In genomic region chr16:85306071-85306792, GRCh38 we compare ENCODE assay signal across 8 cellular contexts.
A peak's percentile ranks its signal among the peaks of the same experiment; 100 is the strongest.
DNase-seq lines count a peak whose midpoint lies in the region; ATAC-seq, FAIRE-seq and TF ChIP-seq lines count a peak whose summit lies in the region.

No MANE protein-coding gene starts in this region.

- no peak for TF ChIP-seq CTCF in heart right ventricle (IDR thresholded peaks at IDR 0.05)

- peak overlapping the region; percentile 76 to 89 for H3K27ac Mint-ChIP-seq in activated naive CD4-positive, alpha-beta T cell treated with anti-CD3 and anti-CD28 coated beads, Interleukin-2, amount 50 U/mL, for 72 hours

- peak; percentile 85 for FAIRE-seq in GM12891 (lab: Jason Lieb, UNC)

- DNase-seq in GM12891 (ENCODE audit: insufficient read length, low spot score) (peak; percentile 77), SKM-1 (lab: John Stamatoyannopoulos, UW; ENCODE audit: unreplicated experiment) (peak; percentile 63), heart right ventricle (peak; percentile 79 to 87)
- DNase-seq in activated naive CD4-positive, alpha-beta T cell treated with anti-CD3 and anti-CD28 coated beads, Interleukin-2, amount 50 U/mL, for 72 hours (ENCODE audit: low spot score in 2 of 2), result peak; percentile 77 to 85
- DNase-seq in stimulated activated CD4-positive, alpha-beta T cell treated with anti-CD3 and anti-CD28 coated beads, Interleukin-12 subunit alpha, Interleukin-12 subunit beta, amount 100 ng/mL, for 24 hours (ENCODE audit: low read depth in 2 of 2), result peak; percentile 58 to 82

- H3K4me1 ChIP-seq in heart right ventricle, result peaks cover 12 to 83% (median 73%) of the 10 kb centered on the region in 9 donors

- H3K36me3 ChIP-seq in heart right ventricle, result no peaks in the 10 kb centered on the region

- H3K27me3 ChIP-seq in heart right ventricle, result peaks cover 0 to 6% (median 0%) of the 10 kb centered on the region in 7 donors

- intact Hi-C loops in heart right ventricle (cut with DNase I), result loop anchor here in 3 of 10 donors (5.0 to 10.0 kb wide), 3 partner anchors 306 to 409 kb away; partner anchors contain the start of gene GSE1 (in 3 of the 3)

- ATAC-seq in HG03066 (IDR thresholded peaks at IDR 0.05; ENCODE audit: low read depth, unreplicated experiment), result peak; percentile 55
- ATAC-seq in activated naive CD4-positive, alpha-beta T cell treated with anti-CD3 and anti-CD28 coated beads, Interleukin-2, amount 50 U/mL, for 72 hours, result peak; percentile 90 to 91
- peak; percentile 15 to 85 (median 64) for ATAC-seq in heart right ventricle
- no peak for ATAC-seq in HG03457 (IDR thresholded peaks at IDR 0.05; ENCODE audit: unreplicated experiment)
- no peak for ATAC-seq in HG02642 (IDR thresholded peaks at IDR 0.05; ENCODE audit: poor library complexity, unreplicated experiment)

- no peak for TF ChIP-seq POLR2A in GM12891 (IDR thresholded peaks at IDR 0.05; ENCODE audit: low read depth, low read length)

- no peak overlapping the region for H3K4me3 ChIP-seq in heart right ventricle

- WGBS in heart right ventricle, 2 donors, result 47 to 53% methylated on average over 12 of the region's 12 CpGs

- no peaks in the 10 kb centered on the region for H3K9me3 Mint-ChIP-seq in activated naive CD4-positive, alpha-beta T cell treated with anti-CD3 and anti-CD28 coated beads, Interleukin-2, amount 50 U/mL, for 72 hours

- peak overlapping the region in 8 of 10 donors; percentile 16 to 66 (median 42) for H3K27ac ChIP-seq in heart right ventricle

- H3K9me3 ChIP-seq in heart right ventricle, result no peaks in the 10 kb centered on the region

- no peaks in the 10 kb centered on the region for H3K36me3 Mint-ChIP-seq in activated naive CD4-positive, alpha-beta T cell treated with anti-CD3 and anti-CD28 coated beads, Interleukin-2, amount 50 U/mL, for 72 hours

TF ChIP-seq in GM12891, 5 proteins besides CTCF, POLR2A, EP300 and RAD21:
- no peak for TF ChIP-seq TAF1 (IDR thresholded peaks at IDR 0.05; ENCODE audit: low read depth, low read length)
- peak; percentile 65; the same call in 1 of the 2 replicates for TF ChIP-seq SPI1 (IDR thresholded peaks at IDR 0.05; ENCODE audit: low read depth, low read length)

Comparison
In these comparisons a context has a peak if more than half of its experiments do, and no peak if none do; other contexts are left out.
1. ATAC-seq: peak in HG03066 (single experiment), activated naive CD4-positive, alpha-beta T cell treated with anti-CD3 and anti-CD28 coated beads, Interleukin-2, amount 50 U/mL, for 72 hours (2 of 2) and heart right ventricle (8 of 8); none in HG03457 (single experiment) and HG02642 (single experiment).
2. Peak in every context shown above with its lines, with median percentiles within 50 percentile points of each other: DNase-seq.